10 cellular contexts compared by ENCODE assay signal in the genomic region with DNA sequence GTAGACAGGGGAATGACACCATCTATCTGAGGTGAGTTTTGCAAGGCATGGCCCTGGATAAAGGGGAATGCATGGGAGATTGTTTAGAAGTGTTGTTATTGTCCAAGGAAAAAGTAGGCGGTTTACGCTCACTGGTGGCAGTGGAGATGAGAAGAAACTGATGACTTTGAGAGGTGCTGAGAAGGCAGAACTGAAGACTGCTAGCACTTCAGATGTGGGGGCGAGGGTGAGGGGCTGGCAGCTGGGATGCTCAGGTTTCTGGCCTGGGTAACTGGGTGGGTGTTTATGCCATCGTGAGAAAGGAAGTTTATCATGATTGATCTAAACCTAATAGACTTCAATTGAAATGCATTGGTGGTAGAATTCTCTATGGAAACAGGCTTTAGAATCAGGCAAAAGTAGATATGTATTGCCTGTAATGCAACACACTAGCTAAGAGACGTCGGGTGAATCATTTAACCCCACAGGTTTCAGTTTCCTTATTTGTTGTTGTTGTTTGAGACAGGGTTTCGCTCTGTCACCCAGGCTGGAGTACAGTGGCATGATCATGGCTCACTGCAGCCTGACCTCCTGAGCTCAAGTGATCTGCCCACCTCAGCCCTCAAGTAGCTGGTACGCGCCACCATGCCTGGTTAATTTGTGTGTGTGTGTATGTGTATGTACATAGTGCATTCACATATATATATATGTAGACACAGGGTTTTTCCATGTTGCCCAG.
DNase-seq lines count a peak whose midpoint lies in the region; ATAC-seq and TF ChIP-seq lines count a peak whose summit lies in the region.
"Had no signal": no experiment of that assay in that cellular context is flagged by ENCODE, and none has a peak within 500 bp of the region (broad histone marks: within the 10 kb centered on the region; RNA-seq: fewer than 3 reads in every experiment).

No MANE protein-coding gene starts in this region.

- no peak overlapping the region for H2BK120ac ChIP-seq in H9 (ENCODE audit: low read depth, low read length, poor library complexity, severe bottlenecking)

- no peak overlapping the region for H3K18ac ChIP-seq in H9 (ENCODE audit: insufficient read length, low read depth, low read length)

- no CpG with 5 or more reads among the region's 9 CpGs for WGBS in H9 (ENCODE audit: extremely low coverage, insufficient read length, low lambda C conversion rate)

- H3T11ph ChIP-seq in H9 (ENCODE audit: low read length): no peak overlapping the region

- H2BK12ac ChIP-seq in H9 (ENCODE audit: insufficient read length, low read depth, low read length): no peak overlapping the region

- H3K36me3 Mint-ChIP-seq in activated naive CD4-positive, alpha-beta T cell treated with anti-CD3 and anti-CD28 coated beads for 36 hours (ENCODE audit: low read depth): no peaks in the 10 kb centered on the region
- H3K36me3 Mint-ChIP-seq in H9 (ENCODE audit: insufficient read depth in 1 of 3, low read depth in 3 of 3): peaks cover 0 to 2% (median 0%) of the 10 kb centered on the region in 3 experiments; a peak in 1 of 7 replicates

- H4K8ac ChIP-seq in H9 (replicated peaks; ENCODE audit: insufficient read length, low read depth, low read length): no peak overlapping the region

- H3K14ac ChIP-seq in H9 (ENCODE audit: insufficient read depth, low read length): no peak overlapping the region

- H3K56ac ChIP-seq in H9 (ENCODE audit: insufficient read length, low read depth, low read length): no peak overlapping the region

- H3K27me3 ChIP-seq in H9 (ENCODE audit: insufficient read depth, low read length) (no peaks in the 10 kb centered on the region), H7 (ENCODE audit: control insufficient read depth, insufficient read depth, low read length) (no peaks in the 10 kb centered on the region)
- H3K27me3 ChIP-seq: breast epithelium had no signal

- H2BK15ac ChIP-seq in H9 (ENCODE audit: low read depth, low read length): no peak overlapping the region

- no peaks in the 10 kb centered on the region for H3K36me3 ChIP-seq in H7 (replicated peaks; ENCODE audit: control insufficient read depth, insufficient read depth, low read length)
- H3K36me3 ChIP-seq: breast epithelium had no signal

- no peak overlapping the region for H3K4me3 ChIP-seq in H7 (ENCODE audit: insufficient read depth, low read depth, low read length)
- H3K4me3 ChIP-seq: breast epithelium, PC-9 had no signal

- H3K4me1 ChIP-seq in H9 (ENCODE audit: insufficient read depth, low read length): no peaks in the 10 kb centered on the region
- H3K4me1 ChIP-seq: breast epithelium had no signal

- H4K91ac ChIP-seq in H9 (ENCODE audit: insufficient read length, low read depth, low read length): no peak overlapping the region

- no peak overlapping the region for H2BK5ac ChIP-seq in H9 (ENCODE audit: insufficient read length, low read length)

- H4K20me1 ChIP-seq in H9 (ENCODE audit: control insufficient read depth, insufficient read depth, insufficient read length): no peaks in the 10 kb centered on the region

- H3K9me3 Mint-ChIP-seq in activated naive CD4-positive, alpha-beta T cell treated with anti-CD3 and anti-CD28 coated beads for 36 hours: no peaks in the 10 kb centered on the region
- no peaks in the 10 kb centered on the region for H3K9me3 Mint-ChIP-seq in H9
- no peaks in the 10 kb centered on the region for H3K9me3 Mint-ChIP-seq in stimulated activated naive CD8-positive, alpha-beta T cell treated with anti-CD3 and anti-CD28 coated beads, Interleukin-15, amount 100 ng/mL, for 72 hours

- no peak overlapping the region for H3K27ac ChIP-seq in H9 (ENCODE audit: insufficient read length, low read depth, low read length)
- H3K27ac ChIP-seq: breast epithelium, PC-9 had no signal

- no peaks in the 10 kb centered on the region for H3K23me2 ChIP-seq in H9 (ENCODE audit: insufficient read length, low read depth, low read length, poor library complexity, severe bottlenecking)

- no peak overlapping the region for H3K4ac ChIP-seq in H9 (ENCODE audit: low read depth, low read length)

- H3K9me3 ChIP-seq in H9 (ENCODE audit: control insufficient read depth, low read depth, low read length): no peaks in the 10 kb centered on the region
- H3K9me3 ChIP-seq: breast epithelium had no signal

- H2AK5ac ChIP-seq in H9 (ENCODE audit: insufficient read length, low read length): no peak overlapping the region

- H2BK20ac ChIP-seq in H9 (ENCODE audit: low read depth, low read length, poor library complexity, severe bottlenecking): no peak overlapping the region

- no peak overlapping the region for H3K4me2 ChIP-seq in H9 (ENCODE audit: insufficient read depth, insufficient read length, low read length)
- H3K4me2 ChIP-seq: PC-9 had no signal

- CTCF ChIA-PET in activated naive CD4-positive, alpha-beta T cell treated with anti-CD3 and anti-CD28 coated beads for 36 hours (lab: Charles Lee): no interaction called here

- peak; percentile 99 for ATAC-seq in HG03439 (IDR thresholded peaks at IDR 0.05; ENCODE audit: unreplicated experiment)
- peak; percentile 91 for ATAC-seq in stimulated activated naive CD8-positive, alpha-beta T cell treated with anti-CD3 and anti-CD28 coated beads, Interleukin-15, amount 100 ng/mL, for 72 hours

- no peaks in the 10 kb centered on the region for H3K79me2 ChIP-seq in H9 (ENCODE audit: insufficient read depth, low read length)

- no peak overlapping the region for H3K4me3 Mint-ChIP-seq in activated naive CD4-positive, alpha-beta T cell treated with anti-CD3 and anti-CD28 coated beads for 36 hours
- no peak overlapping the region for H3K4me3 Mint-ChIP-seq in H9
- no peak overlapping the region for H3K4me3 Mint-ChIP-seq in stimulated activated naive CD8-positive, alpha-beta T cell treated with anti-CD3 and anti-CD28 coated beads, Interleukin-15, amount 100 ng/mL, for 72 hours

- peaks cover 11% of the 10 kb centered on the region for H3K27me3 Mint-ChIP-seq in activated naive CD4-positive, alpha-beta T cell treated with anti-CD3 and anti-CD28 coated beads for 36 hours (ENCODE audit: low read depth)
- H3K27me3 Mint-ChIP-seq in H9 (ENCODE audit: low read depth): no peaks in the 10 kb centered on the region
- peaks cover 21% of the 10 kb centered on the region for H3K27me3 Mint-ChIP-seq in stimulated activated naive CD8-positive, alpha-beta T cell treated with anti-CD3 and anti-CD28 coated beads, Interleukin-15, amount 100 ng/mL, for 72 hours

- H2AFZ ChIP-seq in H9 (ENCODE audit: low read length): no peak overlapping the region
- H2AFZ ChIP-seq: PC-9 had no signal

- H3K23ac ChIP-seq in H9 (ENCODE audit: insufficient read length, low read depth, low read length): no peak overlapping the region

- H4K5ac ChIP-seq in H9 (ENCODE audit: insufficient read length, low read depth, low read length): no peak overlapping the region

- intact Hi-C loops in activated naive CD4-positive, alpha-beta T cell treated with anti-CD3 and anti-CD28 coated beads for 36 hours (cut with micrococcal nuclease): no loop called here

- no peak for TF ChIP-seq CTCF in H9 (conservative IDR thresholded peaks at IDR 0.05)

- H3K27ac Mint-ChIP-seq in activated naive CD4-positive, alpha-beta T cell treated with anti-CD3 and anti-CD28 coated beads for 36 hours: no peak overlapping the region
- 0 out of 7 replicates have a peak overlapping the region, but pooled peaks of 2 of the 3 experiments have one; percentile 4 to 8 for H3K27ac Mint-ChIP-seq in H9
- no peak overlapping the region for H3K27ac Mint-ChIP-seq in stimulated activated naive CD8-positive, alpha-beta T cell treated with anti-CD3 and anti-CD28 coated beads, Interleukin-15, amount 100 ng/mL, for 72 hours

- peaks cover 4% of the 10 kb centered on the region for H3K4me1 Mint-ChIP-seq in activated naive CD4-positive, alpha-beta T cell treated with anti-CD3 and anti-CD28 coated beads for 36 hours (ENCODE audit: low read depth)
- H3K4me1 Mint-ChIP-seq in H9: peaks cover 8 to 10% of the 10 kb centered on the region in 2 experiments
- peaks cover 7% of the 10 kb centered on the region for H3K4me1 Mint-ChIP-seq in stimulated activated naive CD8-positive, alpha-beta T cell treated with anti-CD3 and anti-CD28 coated beads, Interleukin-15, amount 100 ng/mL, for 72 hours

- no peak overlapping the region for H3K9ac ChIP-seq in H9 (ENCODE audit: extremely low read depth, insufficient read length, low read length)

- no peaks in the 10 kb centered on the region for H3K79me1 ChIP-seq in H9 (ENCODE audit: insufficient read depth, low read depth, low read length, poor library complexity, severe bottlenecking)

- DNase-seq in activated naive CD4-positive, alpha-beta T cell treated with anti-CD3 and anti-CD28 coated beads for 36 hours: peak; percentile 15
- no peak for DNase-seq in activated naive CD4-positive, alpha-beta T cell treated with anti-CD3 and anti-CD28 coated beads, Interleukin-2, amount 50 U/mL, for 16 hours
- DNase-seq in H9 (no peak), NCI-H526 (lab: John Stamatoyannopoulos, UW) (no peak), DMS 273 treated with DMSO at 0.1 percent for 48 hours (lab: John Stamatoyannopoulos, UW) (no peak), H7 (no peak)
- no peak for DNase-seq in stimulated activated naive CD8-positive, alpha-beta T cell treated with anti-CD3 and anti-CD28 coated beads, Interleukin-15, amount 100 ng/mL, for 72 hours
- DNase-seq: PC-9 had no signal

Comparison
In these comparisons a context has a peak if more than half of its experiments do, and no peak if none do; other contexts are left out.
1. H3K27ac Mint-ChIP-seq: peak in H9 (2 of 3); none in activated naive CD4-positive, alpha-beta T cell treated with anti-CD3 and anti-CD28 coated beads for 36 hours (single experiment) and stimulated activated naive CD8-positive, alpha-beta T cell treated with anti-CD3 and anti-CD28 coated beads, Interleukin-15, amount 100 ng/mL, for 72 hours (0 of 2).